Comparison of ENCODE assay signal across 9 cellular contexts in the genomic region with DNA sequence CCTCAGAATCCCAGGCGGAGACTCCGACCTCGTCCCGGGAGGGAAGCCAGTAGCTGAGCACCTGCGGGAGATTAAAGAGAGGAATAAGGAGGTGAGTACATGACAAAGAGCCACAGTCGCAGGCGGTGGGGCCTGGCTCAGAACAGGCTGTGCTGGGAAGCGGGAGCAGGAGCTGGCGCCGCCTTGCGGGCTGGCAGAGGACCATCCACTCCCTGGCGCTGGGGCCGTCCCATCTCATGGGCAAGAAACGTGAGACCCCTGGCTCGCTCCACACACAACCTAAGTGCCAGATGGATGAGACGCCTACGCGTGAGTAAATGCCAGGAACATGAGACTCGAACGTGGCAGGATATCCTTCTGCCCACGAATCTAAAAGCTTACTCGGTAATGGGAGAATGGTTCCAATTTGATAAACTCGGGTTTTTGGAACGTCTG. TPM values are rescaled to one million over a fixed set of nuclear protein-coding genes. Genes with fewer than 3 reads are reported as not detected.
DNase-seq lines count a peak whose midpoint lies in the region; ATAC-seq and TF ChIP-seq lines count a peak whose summit lies in the region.
"Had no signal": no experiment of that assay in that cellular context is flagged by ENCODE, and none has a peak within 500 bp of the region (broad histone marks: within the 10 kb centered on the region; RNA-seq: fewer than 3 reads in every experiment).

No MANE protein-coding gene starts in this region.

- no peaks in the 10 kb centered on the region for H3K9me3 ChIP-seq in A673 (ENCODE audit: low read depth, low read length, poor library complexity, severe bottlenecking)

- no peaks in the 10 kb centered on the region for H3K4me1 ChIP-seq in A673 (ENCODE audit: insufficient read depth, low read length, poor library complexity, severe bottlenecking)

- intact Hi-C loops in A673 (cut with micrococcal nuclease; ENCODE audit: unreplicated experiment) = no loop called here

- H3K27me3 Mint-ChIP-seq in nephron (ENCODE audit: low read depth) = peaks cover 6% of the 10 kb centered on the region

- BruUV-seq in A673 (replicated peaks; lab: Mats Ljungman, UMichigan) = no TSS peak

- H3K27me3 ChIP-seq in A673 (replicated peaks; ENCODE audit: insufficient read depth, low read depth, low read length, poor library complexity) = no peaks in the 10 kb centered on the region

- POLR2A ChIA-PET in A673 (lab: Charles Lee; ENCODE audit: low non-redundant PET) = interaction anchor here (0.7 kb wide), 2 partner anchors 19 to 70 kb away, joined by 4 to 6 read pairs; no protein-coding TSS in a partner anchor

- H3K36me3 ChIP-seq in A673 (ENCODE audit: insufficient read depth, low read length, poor library complexity, severe bottlenecking) = no peaks in the 10 kb centered on the region

- no peaks in the 10 kb centered on the region for H3K9me3 Mint-ChIP-seq in nephron

- DNase-seq in A673 (ENCODE audit: low spot score) = peak; percentile 85
- peak; percentile 43 for DNase-seq in HCEC 1CT
- peak; percentile 91 for DNase-seq in SK-N-DZ (ENCODE audit: low spot score)
- DNase-seq in fibroblast of peridontal ligament (ENCODE audit: extremely low read depth) = peak; percentile 95

- no peak overlapping the region for H3K4me3 ChIP-seq in A673 (ENCODE audit: low read depth, low read length, poor library complexity, severe bottlenecking)
- H3K4me3 ChIP-seq: GM12878 had no signal

- peak overlapping the region; percentile 30 to 50 (median 37) for H3K4me3 Mint-ChIP-seq in nephron

- ATAC-seq in HG02852 (IDR thresholded peaks at IDR 0.05; ENCODE audit: unreplicated experiment) (no peak), GM21526 (IDR thresholded peaks at IDR 0.05; ENCODE audit: low FRiP score, unreplicated experiment) (no peak), GM18873 (IDR thresholded peaks at IDR 0.05; ENCODE audit: low FRiP score, unreplicated experiment) (no peak)
- ATAC-seq: GM12878 had no signal

- H3K27ac Mint-ChIP-seq in nephron = peak overlapping the region; percentile 41 to 80 (median 60)

- peaks cover 6% of the 10 kb centered on the region for H3K36me3 Mint-ChIP-seq in nephron (ENCODE audit: low read depth)

- peaks cover 20% of the 10 kb centered on the region for H3K4me1 Mint-ChIP-seq in nephron

- TF ChIP-seq CTCF in A673 (conservative IDR thresholded peaks at IDR 0.05; ENCODE audit: low read depth, low read length) = peak; percentile 89
- TF ChIP-seq CTCF in nephron (IDR thresholded peaks at IDR 0.05; ENCODE audit: unreplicated experiment in 3 of 3) = peak; percentile 72 to 86 (median 75)

- H3K27ac ChIP-seq in A673 (ENCODE audit: low read depth, low read length, poor library complexity, severe bottlenecking) = peak overlapping the region; percentile 39

- CTCF ChIA-PET in A673 (lab: Charles Lee) = interaction anchor here (0.5 to 0.8 kb wide), 2 partner anchors 13 to 256 kb away, joined by 3 read pairs; no protein-coding TSS in a partner anchor

RNA-seq across cellular contexts. Expression of a gene that starts 6.3 kb away (rescaled TPM):
- 0.24 and 0.52 TPM in 2 replicates for total RNA-seq in A673 (2021)
- polyA plus RNA-seq in SK-N-DZ (2014; cell fraction: cytosol; rRNA removed) = 12.7 and 14.2 TPM in 2 replicates
- 24.6 and 38.5 TPM in 2 replicates for polyA plus RNA-seq in SK-N-DZ (2014; cell fraction: nucleus; rRNA removed)

RNA-seq across cellular contexts. Expression of a gene that starts 6.3 kb away (rescaled TPM):
- 81.3 and 82.9 TPM in 2 replicates for total RNA-seq in A673 (2021)
- polyA plus RNA-seq in SK-N-DZ (2014; cell fraction: cytosol; rRNA removed) = 65.0 and 92.3 TPM in 2 replicates
- 207 and 247 TPM in 2 replicates for polyA plus RNA-seq in SK-N-DZ (2014; cell fraction: nucleus; rRNA removed)

RNA-seq across cellular contexts. Expression of a gene that starts 14.5 kb away (rescaled TPM):
- 33.3 and 38.1 TPM in 2 replicates for total RNA-seq in A673 (2021)
- polyA plus RNA-seq in SK-N-DZ (2014; cell fraction: cytosol; rRNA removed) = 32.0 and 34.3 TPM in 2 replicates
- 86.5 and 103 TPM in 2 replicates for polyA plus RNA-seq in SK-N-DZ (2014; cell fraction: nucleus; rRNA removed)

RNA-seq across cellular contexts. Expression of a gene that starts 21.4 kb away (rescaled TPM):
- total RNA-seq in A673 (2021) = 20.6 and 23.9 TPM in 2 replicates
- polyA plus RNA-seq in SK-N-DZ (2014; cell fraction: cytosol; rRNA removed) = 23.1 and 29.8 TPM in 2 replicates
- polyA plus RNA-seq in SK-N-DZ (2014; cell fraction: nucleus; rRNA removed) = 204 and 229 TPM in 2 replicates

RNA-seq across cellular contexts. Expression of a gene that starts 26.2 kb away (rescaled TPM):
- 1,325 and 1,354 TPM in 2 replicates for total RNA-seq in A673 (2021)
- polyA plus RNA-seq in SK-N-DZ (2014; cell fraction: cytosol; rRNA removed) = 565 and 971 TPM in 2 replicates
- polyA plus RNA-seq in SK-N-DZ (2014; cell fraction: nucleus; rRNA removed) = 537 and 699 TPM in 2 replicates

Comparison
In these comparisons a context has a peak if more than half of its experiments do, and no peak if none do; other contexts are left out.
1. DNase-seq: peak in every context shown above with its lines; median percentile 95 in fibroblast of peridontal ligament; 91 in SK-N-DZ; 85 in A673; 43 in HCEC 1CT.